In the genomic region with DNA sequence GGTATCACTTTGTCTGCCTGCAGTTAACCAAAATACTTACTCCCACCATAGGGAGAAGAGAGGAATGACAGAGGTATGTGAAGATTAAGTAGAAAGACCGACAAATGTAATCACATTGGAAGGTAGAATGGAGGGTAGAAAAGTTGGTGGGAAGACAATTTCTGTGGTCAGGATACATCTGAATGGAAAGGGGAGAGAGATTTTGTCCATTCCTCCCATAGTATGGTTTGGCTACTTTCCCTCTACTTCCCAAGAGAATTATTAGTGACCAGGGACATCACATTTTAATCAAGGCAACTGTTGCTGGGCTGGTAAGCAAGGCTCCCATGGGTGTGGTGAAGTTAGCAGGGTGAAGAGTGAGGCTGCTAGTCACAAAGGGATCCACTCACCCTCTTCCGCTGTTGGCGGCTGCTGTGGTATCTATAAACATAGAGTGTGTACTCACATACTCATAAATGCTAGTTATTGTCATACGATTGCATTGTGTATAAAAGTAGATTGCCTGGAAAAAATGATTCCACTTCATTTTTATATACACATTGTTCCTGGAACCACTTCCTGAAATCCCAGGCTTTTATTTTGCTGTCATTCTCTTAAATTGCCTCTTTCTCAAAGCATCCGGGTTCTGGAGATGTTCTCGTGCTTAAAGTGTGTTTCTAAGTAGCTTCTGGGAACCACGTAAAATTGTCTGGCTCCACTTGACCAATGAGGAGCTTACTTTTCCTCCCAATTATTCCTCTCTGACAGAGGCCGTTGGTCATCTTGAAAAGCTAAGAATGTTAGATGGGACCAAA, we compare ENCODE assay signal across 1 cellular context.
TF ChIP-seq lines count a peak whose summit lies in the region.

No MANE protein-coding gene starts in this region.

TF ChIP-seq in HEK293, 187 proteins besides CTCF, POLR2A, EP300 and RAD21:
- TF ChIP-seq, protein P1, sequence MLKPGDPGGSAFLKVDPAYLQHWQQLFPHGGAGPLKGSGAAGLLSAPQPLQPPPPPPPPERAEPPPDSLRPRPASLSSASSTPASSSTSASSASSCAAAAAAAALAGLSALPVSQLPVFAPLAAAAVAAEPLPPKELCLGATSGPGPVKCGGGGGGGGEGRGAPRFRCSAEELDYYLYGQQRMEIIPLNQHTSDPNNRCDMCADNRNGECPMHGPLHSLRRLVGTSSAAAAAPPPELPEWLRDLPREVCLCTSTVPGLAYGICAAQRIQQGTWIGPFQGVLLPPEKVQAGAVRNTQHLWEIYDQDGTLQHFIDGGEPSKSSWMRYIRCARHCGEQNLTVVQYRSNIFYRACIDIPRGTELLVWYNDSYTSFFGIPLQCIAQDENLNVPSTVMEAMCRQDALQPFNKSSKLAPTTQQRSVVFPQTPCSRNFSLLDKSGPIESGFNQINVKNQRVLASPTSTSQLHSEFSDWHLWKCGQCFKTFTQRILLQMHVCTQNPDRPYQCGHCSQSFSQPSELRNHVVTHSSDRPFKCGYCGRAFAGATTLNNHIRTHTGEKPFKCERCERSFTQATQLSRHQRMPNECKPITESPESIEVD (tag by site-specific recombination; IDR thresholded peaks at IDR 0.05), result peak; percentile 26; the same call in 1 of the 2 replicates
- TF ChIP-seq SCRT2 (tag by site-specific recombination; IDR thresholded peaks at IDR 0.05) (peak; percentile 41; the same call in 1 of the 2 replicates), OSR2 (tag by site-specific recombination; IDR thresholded peaks at IDR 0.05) (0 out of 2 replicates have a peak, but pooled peaks have one; percentile 18), ZNF548 (tag by site-specific recombination; IDR thresholded peaks at IDR 0.05) (no peak), ZNF121 (tag by site-specific recombination; IDR thresholded peaks at IDR 0.05) (no peak)
